8 cellular contexts compared by ENCODE assay signal in the genomic region with DNA sequence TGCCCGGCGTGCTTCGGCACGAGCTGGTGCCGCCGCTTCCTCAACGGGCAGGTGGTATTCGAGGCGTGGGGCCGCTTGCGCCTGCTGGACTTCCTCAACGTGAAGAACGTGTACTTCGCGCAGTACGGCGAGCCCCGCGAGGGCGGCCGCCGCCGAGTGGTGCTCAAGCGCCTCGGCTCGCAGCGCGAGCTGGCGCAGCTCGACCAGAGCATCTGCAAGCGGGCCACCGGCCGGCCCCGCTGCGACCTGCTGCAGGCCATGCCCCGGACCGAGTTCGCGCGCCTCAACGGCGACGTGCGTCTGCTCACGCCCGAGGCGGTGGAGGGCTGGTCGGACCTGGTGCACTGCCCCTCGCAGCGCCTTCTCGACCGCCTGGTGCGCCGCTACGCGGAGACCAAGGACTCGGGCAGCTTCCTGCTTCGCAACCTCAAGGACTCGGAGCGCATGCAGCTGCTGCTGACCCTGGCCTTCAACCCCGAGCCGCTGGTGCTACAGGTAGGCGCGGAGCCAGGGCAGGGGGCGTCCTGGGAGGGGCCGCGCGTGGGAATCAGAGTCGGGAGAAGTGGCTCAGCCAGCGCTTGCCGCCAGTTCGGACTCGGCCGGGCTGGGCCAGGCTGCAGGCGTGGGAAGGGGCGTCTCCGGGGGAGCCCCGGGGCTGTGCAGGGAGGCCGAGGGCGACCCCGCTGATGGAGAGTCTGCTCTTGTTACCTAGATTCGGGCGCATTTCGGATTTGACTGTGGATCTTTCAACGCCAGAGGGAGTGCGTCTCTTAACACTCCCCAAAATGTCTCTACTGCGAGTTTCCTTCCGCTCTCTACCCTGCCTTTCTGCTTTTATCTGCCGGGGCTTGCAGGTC. TPM values are rescaled to one million over a fixed set of nuclear protein-coding genes. Genes with fewer than 3 reads are reported as not detected.
DNase-seq lines count a peak whose midpoint lies in the region; ATAC-seq and TF ChIP-seq lines count a peak whose summit lies in the region.

No MANE protein-coding gene starts in this region.

- peak overlapping the region; percentile 94 for H3K4me2 ChIP-seq in PC-9

- H3K79me2 ChIP-seq in PC-9 (ENCODE audit: low read depth) = peaks cover 51% of the 10 kb centered on the region

- BruUV-seq in PC-9 (replicated peaks; lab: Mats Ljungman, UMichigan) = no TSS peak

- peak; percentile 34 for ATAC-seq in GM21619 (IDR thresholded peaks at IDR 0.05; ENCODE audit: unreplicated experiment)

- CTCF ChIA-PET in PC-9 (lab: Charles Lee) = no interaction called here

- H3F3A ChIP-seq in PC-9 (ENCODE audit: insufficient read depth, low read depth) = no peaks in the 10 kb centered on the region

- H3K9me3 Mint-ChIP-seq in IgD-negative memory B cell = no peaks in the 10 kb centered on the region
- H3K9me3 Mint-ChIP-seq in activated T-helper 1 cell treated with anti-CD3 and anti-CD28 coated beads, Interleukin-12 subunit alpha, Interleukin-12 subunit beta, Interleukin-2, Interleukin-4 antibody, amounts not matched to agents 30 ng/mL and 10 ng/mL and 1 ng/mL, durations not matched to agents 14 hours and 24 hours and 36 hours = no peaks in the 10 kb centered on the region

- H3K27ac Mint-ChIP-seq in IgD-negative memory B cell = peak overlapping the region; percentile 89 to 99 (median 97)
- H3K27ac Mint-ChIP-seq in activated T-helper 1 cell treated with anti-CD3 and anti-CD28 coated beads, Interleukin-12 subunit alpha, Interleukin-12 subunit beta, Interleukin-2, Interleukin-4 antibody, amounts not matched to agents 30 ng/mL and 10 ng/mL and 1 ng/mL, durations not matched to agents 14 hours and 24 hours and 36 hours = peak overlapping the region; percentile 89

- H3K9me3 ChIP-seq in PC-9 (ENCODE audit: insufficient read depth, low read depth) (no peaks in the 10 kb centered on the region), esophagus squamous epithelium (no peaks in the 10 kb centered on the region)

- H3K27ac ChIP-seq in PC-9 (peak overlapping the region; percentile 70), esophagus squamous epithelium (peak overlapping the region; percentile 98 to 99 (median 98))

- H4K20me1 ChIP-seq in PC-9 (ENCODE audit: insufficient read depth) = no peaks in the 10 kb centered on the region

- 0% methylated on average over 7 to 25 of the region's 89 CpGs for WGBS in esophagus squamous epithelium, 2 donors

- no peaks in the 10 kb centered on the region for H3K36me3 Mint-ChIP-seq in IgD-negative memory B cell
- peaks cover 2% of the 10 kb centered on the region for H3K36me3 Mint-ChIP-seq in activated T-helper 1 cell treated with anti-CD3 and anti-CD28 coated beads, Interleukin-12 subunit alpha, Interleukin-12 subunit beta, Interleukin-2, Interleukin-4 antibody, amounts not matched to agents 30 ng/mL and 10 ng/mL and 1 ng/mL, durations not matched to agents 14 hours and 24 hours and 36 hours (ENCODE audit: low read depth)

- TF ChIP-seq CTCF in PC-9 (conservative IDR thresholded peaks at IDR 0.05) (peak; percentile 43), esophagus squamous epithelium (IDR thresholded peaks at IDR 0.05) (peak in 5 of 6 experiments; percentile 36 to 66 (median 49))

- POLR2A ChIA-PET in PC-9 (lab: Charles Lee; ENCODE audit: unreplicated experiment) = interaction anchor here (0.6 to 0.9 kb wide), 14 partner anchors 114 to 1375 kb away, joined by 3 to 12 read pairs (median 4); no protein-coding TSS in a partner anchor

- DNase-seq in DMS79 (lab: John Stamatoyannopoulos, UW) (peak; percentile 32), PC-9 (peak; percentile 65 to 70), esophagus squamous epithelium (lab: John Stamatoyannopoulos, UW) (peak; percentile 38), myocyte (ENCODE audit: low read depth) (peak; percentile 89)
- DNase-seq in activated T-helper 1 cell treated with anti-CD3 and anti-CD28 coated beads, Interleukin-12 subunit alpha, Interleukin-12 subunit beta, Interleukin-2, Interleukin-4 antibody, amounts not matched to agents 30 ng/mL and 10 ng/mL and 1 ng/mL, durations not matched to agents 14 hours and 24 hours and 36 hours (ENCODE audit: low spot score) = peak; percentile 66
- peak; percentile 51 for DNase-seq in stimulated activated CD8-positive, alpha-beta memory T cell treated with anti-CD3 and anti-CD28 coated beads, Interleukin-7, amount 100 ng/mL, for 4 hours (ENCODE audit: low read depth in 2 of 2)

- H3K27me3 ChIP-seq in PC-9 (ENCODE audit: insufficient read depth, low read depth) = no peaks in the 10 kb centered on the region
- no peaks in the 10 kb centered on the region for H3K27me3 ChIP-seq in esophagus squamous epithelium

- TF ChIP-seq POLR2A in esophagus squamous epithelium (IDR thresholded peaks at IDR 0.05) = no peak

- peaks cover 18 to 36% (median 33%) of the 10 kb centered on the region in 3 donors for H3K4me1 Mint-ChIP-seq in IgD-negative memory B cell
- H3K4me1 Mint-ChIP-seq in activated T-helper 1 cell treated with anti-CD3 and anti-CD28 coated beads, Interleukin-12 subunit alpha, Interleukin-12 subunit beta, Interleukin-2, Interleukin-4 antibody, amounts not matched to agents 30 ng/mL and 10 ng/mL and 1 ng/mL, durations not matched to agents 14 hours and 24 hours and 36 hours (ENCODE audit: low read depth) = peaks cover 34% of the 10 kb centered on the region

- H3K36me3 ChIP-seq in PC-9 (ENCODE audit: low read depth) (no peaks in the 10 kb centered on the region), esophagus squamous epithelium (no peaks in the 10 kb centered on the region)

- H3K4me1 ChIP-seq in PC-9 (replicated peaks; ENCODE audit: insufficient read depth) (peaks cover 37% of the 10 kb centered on the region), esophagus squamous epithelium (peaks cover 14 to 50% (median 15%) of the 10 kb centered on the region in 3 donors)

- H3K27me3 Mint-ChIP-seq in IgD-negative memory B cell = no peaks in the 10 kb centered on the region
- H3K27me3 Mint-ChIP-seq in activated T-helper 1 cell treated with anti-CD3 and anti-CD28 coated beads, Interleukin-12 subunit alpha, Interleukin-12 subunit beta, Interleukin-2, Interleukin-4 antibody, amounts not matched to agents 30 ng/mL and 10 ng/mL and 1 ng/mL, durations not matched to agents 14 hours and 24 hours and 36 hours (ENCODE audit: insufficient read depth) = peaks cover 19% of the 10 kb centered on the region

- H2AFZ ChIP-seq in PC-9 = peak overlapping the region; percentile 93

- intact Hi-C loops in PC-9 (cut with micrococcal nuclease; ENCODE audit: unreplicated experiment) (loop anchor here (1.0 to 10.0 kb wide), 4 partner anchors 722 to 1795 kb away; no protein-coding TSS in a partner anchor), esophagus squamous epithelium (cut with DNase I) (no loop called here)
- intact Hi-C loops in activated T-helper 1 cell treated with anti-CD3 and anti-CD28 coated beads, Interleukin-12 subunit alpha, Interleukin-12 subunit beta, Interleukin-2, Interleukin-4 antibody, amounts not matched to agents 30 ng/mL and 10 ng/mL and 1 ng/mL, durations not matched to agents 14 hours and 24 hours and 36 hours (cut with micrococcal nuclease) = loop anchor here (1.0 to 5.0 kb wide), 5 partner anchors 325 to 1945 kb away; a partner anchor contains a TSS

- no peaks in the 10 kb centered on the region for H3K9me2 ChIP-seq in PC-9 (ENCODE audit: insufficient read depth)

- peak overlapping the region; percentile 90 for H3K4me3 ChIP-seq in PC-9
- H3K4me3 ChIP-seq in esophagus squamous epithelium = peak overlapping the region; percentile 68 to 100 (median 90)

- H3K4me3 Mint-ChIP-seq in IgD-negative memory B cell = peak overlapping the region; percentile 93 to 99 (median 97)
- H3K4me3 Mint-ChIP-seq in activated T-helper 1 cell treated with anti-CD3 and anti-CD28 coated beads, Interleukin-12 subunit alpha, Interleukin-12 subunit beta, Interleukin-2, Interleukin-4 antibody, amounts not matched to agents 30 ng/mL and 10 ng/mL and 1 ng/mL, durations not matched to agents 14 hours and 24 hours and 36 hours = peak overlapping the region; percentile 88

RNA-seq across cellular contexts. Expression of a gene that starts 1.1 kb away (rescaled TPM):
- 22.2 TPM for polyA plus RNA-seq in IgD-negative memory B cell
- 18.7 and 23.6 TPM in 2 replicates for total RNA-seq in PC-9 (2021)
- total RNA-seq in activated T-helper 1 cell treated with anti-CD3 and anti-CD28 coated beads, Interleukin-12 subunit alpha, Interleukin-12 subunit beta, Interleukin-2, Interleukin-4 antibody, amounts not matched to agents 30 ng/mL and 10 ng/mL and 1 ng/mL, durations not matched to agents 14 hours and 24 hours and 36 hours = 16.9 and 17.7 TPM in 2 replicates
- 10 to 100 TPM; 31.7 to 40.1 (median 36.1) TPM for total RNA-seq in esophagus squamous epithelium
- 40.2 and 45.0 TPM in 2 replicates for total RNA-seq in myocyte
- polyA plus RNA-seq in myocyte (2012) = 20.9 TPM

Comparison
In these comparisons a context has a peak if more than half of its experiments do, and no peak if none do; other contexts are left out.
1. Peak in every context shown above with its lines: DNase-seq, ATAC-seq, H3K4me3 ChIP-seq and H3K27ac ChIP-seq.
2. DNase-seq: peak in every context shown above with its lines; median percentile 89 in myocyte; 68 in PC-9; 66 in activated T-helper 1 cell treated with anti-CD3 and anti-CD28 coated beads, Interleukin-12 subunit alpha, Interleukin-12 subunit beta, Interleukin-2, Interleukin-4 antibody, amounts not matched to agents 30 ng/mL and 10 ng/mL and 1 ng/mL, durations not matched to agents 14 hours and 24 hours and 36 hours; 51 in stimulated activated CD8-positive, alpha-beta memory T cell treated with anti-CD3 and anti-CD28 coated beads, Interleukin-7, amount 100 ng/mL, for 4 hours; 38 in esophagus squamous epithelium; 32 in DMS79.